Comparison of ENCODE assay signal across 35 cellular contexts in the genomic region with DNA sequence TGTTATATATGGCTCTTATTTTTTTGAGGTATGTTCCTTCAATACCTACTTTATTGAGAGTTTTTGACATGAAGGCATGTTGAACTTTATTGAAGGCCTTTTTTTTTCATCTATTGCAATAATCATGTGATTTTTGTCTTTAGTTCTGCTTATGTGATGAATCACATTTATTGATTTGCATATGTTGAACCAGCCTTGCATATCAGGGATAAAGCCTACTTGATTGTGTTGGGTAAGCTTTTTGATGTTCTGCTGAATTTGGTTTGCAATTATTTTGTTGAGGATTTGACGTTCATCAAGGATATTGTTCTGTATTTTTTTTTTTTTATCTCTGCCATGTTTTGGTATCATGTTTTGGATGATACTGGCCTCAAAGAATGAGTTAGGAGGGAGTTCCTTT. TPM values are rescaled to one million over a fixed set of nuclear protein-coding genes. Genes with fewer than 3 reads are reported as not detected.
"Had no signal": no experiment of that assay in that cellular context is flagged by ENCODE, and none has a peak within 500 bp of the region (broad histone marks: within the 10 kb centered on the region; RNA-seq: fewer than 3 reads in every experiment).

No MANE protein-coding gene starts in this region.

- H3K27ac Mint-ChIP-seq: activated CD4-positive, alpha-beta memory T cell treated with anti-CD3 and anti-CD28 coated beads for 36 hours; activated CD4-positive, alpha-beta T cell treated with anti-CD3 and anti-CD28 coated beads for 36 hours; activated CD4-positive, alpha-beta T cell treated with anti-CD3 and anti-CD28 coated beads, Interleukin-2, amount 10 ng/mL, durations not matched to agents 24 days and 14 days; activated CD8-positive, alpha-beta memory T cell treated with anti-CD3 and anti-CD28 coated beads, Interleukin-2, amount 10 ng/mL, durations not matched to agents 7 days and 5 days; activated CD8-positive, alpha-beta T cell treated with anti-CD3 and anti-CD28 coated beads, Interleukin-2, amount 10 ng/mL, durations not matched to agents 7 days and 5 days; activated naive CD4-positive, alpha-beta T cell treated with anti-CD3 and anti-CD28 coated beads, Interleukin-2, amount 50 U/mL, for 72 hours; activated naive CD8-positive, alpha-beta T cell treated with anti-CD3 and anti-CD28 coated beads, Interleukin-2, amount 10 ng/mL, durations not matched to agents 7 days and 5 days; activated T-helper 17 cell treated with anti-CD3 and anti-CD28 coated beads, Interleukin-2, amount 50 U/mL, for 72 hours; brain; effector memory CD8-positive, alpha-beta T cell; T-helper 17 cell; T-helper 2 cell treated with Interferon-gamma antibody and Interleukin-4, amounts not matched to agents 5 μg/mL and 100 μg/mL, for 36 hours had no signal

- H3K9me3 Mint-ChIP-seq: activated T-helper 17 cell treated with anti-CD3 and anti-CD28 coated beads, Interleukin-2, amount 50 U/mL, for 72 hours had no signal

- H3K27me3 Mint-ChIP-seq: activated CD4-positive, alpha-beta memory T cell treated with anti-CD3 and anti-CD28 coated beads for 36 hours; activated CD4-positive, alpha-beta T cell treated with anti-CD3 and anti-CD28 coated beads for 36 hours; activated CD8-positive, alpha-beta memory T cell treated with anti-CD3 and anti-CD28 coated beads, Interleukin-2, amount 10 ng/mL, durations not matched to agents 7 days and 5 days; activated naive CD8-positive, alpha-beta T cell treated with anti-CD3 and anti-CD28 coated beads, Interleukin-2, amount 10 ng/mL, durations not matched to agents 7 days and 5 days; activated T-helper 17 cell treated with anti-CD3 and anti-CD28 coated beads, Interleukin-2, amount 50 U/mL, for 72 hours; effector memory CD8-positive, alpha-beta T cell; T-helper 17 cell had no signal

- H3K4me1 Mint-ChIP-seq: activated CD4-positive, alpha-beta T cell treated with anti-CD3 and anti-CD28 coated beads for 36 hours; activated CD4-positive, alpha-beta T cell treated with anti-CD3 and anti-CD28 coated beads, Interleukin-2, amount 10 ng/mL, durations not matched to agents 24 days and 14 days; activated CD8-positive, alpha-beta memory T cell treated with anti-CD3 and anti-CD28 coated beads, Interleukin-2, amount 10 ng/mL, durations not matched to agents 7 days and 5 days; activated naive CD8-positive, alpha-beta T cell treated with anti-CD3 and anti-CD28 coated beads, Interleukin-2, amount 10 ng/mL, durations not matched to agents 7 days and 5 days; activated T-helper 17 cell treated with anti-CD3 and anti-CD28 coated beads, Interleukin-2, amount 50 U/mL, for 72 hours; T-helper 17 cell had no signal

- DNase-seq: activated CD4-positive, alpha-beta memory T cell treated with anti-CD3 and anti-CD28 coated beads for 36 hours; activated CD4-positive, alpha-beta T cell treated with anti-CD3 and anti-CD28 coated beads for 36 hours; activated CD4-positive, alpha-beta T cell treated with anti-CD3 and anti-CD28 coated beads, Interleukin-2, amount 10 ng/mL, durations not matched to agents 24 days and 14 days; activated CD4-positive, CD25-positive, alpha-beta regulatory T cell; activated CD4-positive, CD25-positive, alpha-beta regulatory T cell treated with anti-CD3 and anti-CD28 coated beads, Interleukin-2, amount 50 U/mL, for 72 hours; activated CD8-positive, alpha-beta memory T cell treated with anti-CD3 and anti-CD28 coated beads, Interleukin-2, amount 10 ng/mL, durations not matched to agents 7 days and 5 days; activated CD8-positive, alpha-beta memory T cell treated with anti-CD3 and anti-CD28 coated beads, Interleukin-2, amount 50 U/mL, for 4 hours; activated CD8-positive, alpha-beta T cell treated with anti-CD3 and anti-CD28 coated beads, Interleukin-2, amount 10 ng/mL, durations not matched to agents 7 days and 5 days; activated effector memory CD4-positive, alpha-beta T cell treated with Interleukin-2 at 50 U/mL for 16 hours; activated gamma-delta T cell treated with Interleukin-2 at 50 U/mL for 16 hours; activated naive CD4-positive, alpha-beta T cell treated with Interleukin-2 at 50 U/mL for 16 hours; activated naive CD8-positive, alpha-beta T cell treated with anti-CD3 and anti-CD28 coated beads, Interleukin-2, amount 10 ng/mL, durations not matched to agents 7 days and 5 days; activated T-cell treated with anti-CD3 and anti-CD28 coated beads, Interleukin-2, amount 50 U/mL, for 1 hour; central memory CD4-positive, alpha-beta T cell; cortex of kidney; dermis blood vessel endothelial cell; effector CD4-positive, alpha-beta T cell; effector memory CD8-positive, alpha-beta T cell; erythroblast; foreskin keratinocyte; gastrocnemius medialis; glutamatergic neuron; heart left ventricle; T-helper 1 cell; T-helper 17 cell; T1000; WERI-Rb-1 had no signal

- ATAC-seq: activated CD4-positive, alpha-beta T cell treated with anti-CD3 and anti-CD28 coated beads for 36 hours; activated CD8-positive, alpha-beta memory T cell treated with anti-CD3 and anti-CD28 coated beads, Interleukin-2, amount 10 ng/mL, durations not matched to agents 7 days and 5 days; activated CD8-positive, alpha-beta T cell treated with anti-CD3 and anti-CD28 coated beads, Interleukin-2, amount 10 ng/mL, durations not matched to agents 7 days and 5 days; activated naive CD4-positive, alpha-beta T cell treated with anti-CD3 and anti-CD28 coated beads, Interleukin-2, amount 50 U/mL, for 72 hours; activated T-helper 17 cell treated with anti-CD3 and anti-CD28 coated beads, Interleukin-2, amount 50 U/mL, for 72 hours; effector memory CD8-positive, alpha-beta T cell; foreskin keratinocyte; gastrocnemius medialis; heart left ventricle; T-helper 17 cell had no signal

- H3K4me3 Mint-ChIP-seq: activated CD4-positive, alpha-beta memory T cell treated with anti-CD3 and anti-CD28 coated beads for 36 hours; activated CD4-positive, alpha-beta T cell treated with anti-CD3 and anti-CD28 coated beads for 36 hours; activated CD4-positive, alpha-beta T cell treated with anti-CD3 and anti-CD28 coated beads, Interleukin-2, amount 10 ng/mL, durations not matched to agents 24 days and 14 days; activated CD8-positive, alpha-beta memory T cell treated with anti-CD3 and anti-CD28 coated beads, Interleukin-2, amount 10 ng/mL, durations not matched to agents 7 days and 5 days; activated CD8-positive, alpha-beta T cell treated with anti-CD3 and anti-CD28 coated beads, Interleukin-2, amount 10 ng/mL, durations not matched to agents 7 days and 5 days; activated naive CD8-positive, alpha-beta T cell treated with anti-CD3 and anti-CD28 coated beads, Interleukin-2, amount 10 ng/mL, durations not matched to agents 7 days and 5 days; activated T-helper 17 cell treated with anti-CD3 and anti-CD28 coated beads, Interleukin-2, amount 50 U/mL, for 72 hours; brain; effector memory CD8-positive, alpha-beta T cell; T-helper 17 cell; T-helper 2 cell treated with Interferon-gamma antibody and Interleukin-4, amounts not matched to agents 5 μg/mL and 100 μg/mL, for 36 hours had no signal

RNA-seq across cellular contexts. Expression of a gene that starts 15.2 kb away (rescaled TPM):
- total RNA-seq: activated CD4-positive, alpha-beta memory T cell treated with anti-CD3 and anti-CD28 coated beads for 36 hours; activated CD4-positive, alpha-beta T cell treated with anti-CD3 and anti-CD28 coated beads for 36 hours; activated CD4-positive, alpha-beta T cell treated with anti-CD3 and anti-CD28 coated beads, Interleukin-2, amount 10 ng/mL, durations not matched to agents 24 days and 14 days; activated CD8-positive, alpha-beta memory T cell treated with anti-CD3 and anti-CD28 coated beads for 36 hours; activated CD8-positive, alpha-beta memory T cell treated with anti-CD3 and anti-CD28 coated beads, Interleukin-2, amount 10 ng/mL, durations not matched to agents 7 days and 5 days; activated CD8-positive, alpha-beta T cell treated with anti-CD3 and anti-CD28 coated beads, Interleukin-2, amount 10 ng/mL, durations not matched to agents 7 days and 5 days; activated naive CD4-positive, alpha-beta T cell treated with anti-CD3 and anti-CD28 coated beads, Interleukin-2, amount 50 U/mL, for 72 hours; activated naive CD8-positive, alpha-beta T cell treated with anti-CD3 and anti-CD28 coated beads, Interleukin-2, amount 10 ng/mL, durations not matched to agents 7 days and 5 days; activated T-helper 17 cell treated with anti-CD3 and anti-CD28 coated beads, Interleukin-2, amount 50 U/mL, for 72 hours; cardiac muscle cell; foreskin keratinocyte had no signal

RNA-seq across cellular contexts. Expression of a gene that starts 27.1 kb away (rescaled TPM):
- total RNA-seq: activated CD4-positive, alpha-beta memory T cell treated with anti-CD3 and anti-CD28 coated beads for 36 hours; activated CD4-positive, alpha-beta T cell treated with anti-CD3 and anti-CD28 coated beads for 36 hours; activated CD4-positive, alpha-beta T cell treated with anti-CD3 and anti-CD28 coated beads, Interleukin-2, amount 10 ng/mL, durations not matched to agents 24 days and 14 days; activated CD8-positive, alpha-beta memory T cell treated with anti-CD3 and anti-CD28 coated beads for 36 hours; activated CD8-positive, alpha-beta memory T cell treated with anti-CD3 and anti-CD28 coated beads, Interleukin-2, amount 10 ng/mL, durations not matched to agents 7 days and 5 days; cardiac muscle cell; foreskin keratinocyte had no signal

RNA-seq across cellular contexts. Expression of a gene that starts 44.5 kb away (rescaled TPM):
- total RNA-seq: activated CD4-positive, alpha-beta memory T cell treated with anti-CD3 and anti-CD28 coated beads for 36 hours; activated CD4-positive, alpha-beta T cell treated with anti-CD3 and anti-CD28 coated beads for 36 hours; activated CD4-positive, alpha-beta T cell treated with anti-CD3 and anti-CD28 coated beads, Interleukin-2, amount 10 ng/mL, durations not matched to agents 24 days and 14 days; activated CD8-positive, alpha-beta memory T cell treated with anti-CD3 and anti-CD28 coated beads for 36 hours; activated CD8-positive, alpha-beta memory T cell treated with anti-CD3 and anti-CD28 coated beads, Interleukin-2, amount 10 ng/mL, durations not matched to agents 7 days and 5 days; activated CD8-positive, alpha-beta T cell treated with anti-CD3 and anti-CD28 coated beads, Interleukin-2, amount 10 ng/mL, durations not matched to agents 7 days and 5 days; activated naive CD4-positive, alpha-beta T cell treated with anti-CD3 and anti-CD28 coated beads, Interleukin-2, amount 50 U/mL, for 72 hours; activated naive CD8-positive, alpha-beta T cell treated with anti-CD3 and anti-CD28 coated beads, Interleukin-2, amount 10 ng/mL, durations not matched to agents 7 days and 5 days; activated T-helper 17 cell treated with anti-CD3 and anti-CD28 coated beads, Interleukin-2, amount 50 U/mL, for 72 hours; cardiac muscle cell; cerebellum; foreskin keratinocyte; T-helper 17 cell had no signal

RNA-seq across cellular contexts. Expression of a gene that starts 55.0 kb away (rescaled TPM):
- total RNA-seq: ascending aorta had no signal
